Comparison of ENCODE assay signal across 19 cellular contexts in the genomic region with DNA sequence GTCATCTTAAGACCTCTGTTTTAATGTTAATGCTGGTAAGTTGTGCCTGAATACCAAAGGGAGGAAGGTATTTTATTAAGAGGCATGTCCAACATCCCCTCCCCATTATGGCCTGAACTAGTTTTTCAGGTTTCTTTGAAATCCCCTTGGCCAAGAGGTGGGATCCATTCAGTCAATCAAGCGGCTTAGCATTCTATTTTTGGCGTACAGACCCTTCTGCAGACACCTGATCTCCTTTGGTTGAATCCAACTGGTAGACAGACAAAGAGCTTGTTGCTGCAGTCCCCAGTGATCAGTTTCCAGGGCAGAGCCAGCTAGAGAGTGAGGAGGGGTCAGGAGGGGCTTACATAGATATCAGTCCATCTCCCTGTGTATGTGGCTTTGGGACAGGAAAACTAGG.
"Had no signal": no experiment of that assay in that cellular context is flagged by ENCODE, and none has a peak within 500 bp of the region (broad histone marks: within the 10 kb centered on the region; RNA-seq: fewer than 3 reads in every experiment).

No MANE protein-coding gene starts in this region.

- DNase-seq: activated CD4-positive, alpha-beta T cell treated with anti-CD3 and anti-CD28 coated beads, Interleukin-2, amount 10 ng/mL, durations not matched to agents 7 days and 5 days; activated CD4-positive, CD25-positive, alpha-beta regulatory T cell treated with anti-CD3 and anti-CD28 coated beads, Interleukin-2, amount 50 U/mL, for 72 hours; activated CD8-positive, alpha-beta T cell treated with anti-CD3 and anti-CD28 coated beads, Interleukin-2, amount 10 ng/mL, durations not matched to agents 7 days and 5 days; activated gamma-delta T cell treated with Interleukin-2 at 50 U/mL for 16 hours; anterior cingulate cortex; dermis blood vessel endothelial cell; effector memory CD4-positive, alpha-beta T cell; glutamatergic neuron; pancreas; psoas muscle; right cardiac atrium; stimulated activated CD4-positive, alpha-beta T cell treated with anti-CD3 and anti-CD28 coated beads, Interleukin-4, amount 100 ng/mL, for 24 hours; stimulated activated naive CD4-positive, alpha-beta T cell treated with Interleukin-2 at 50 U/mL for 16 hours; upper lobe of right lung had no signal

- H3K27ac ChIP-seq: hepatocyte, pancreas, psoas muscle, upper lobe of right lung, VCaP had no signal

- H3K27me3 ChIP-seq: pancreas had no signal

- H3K36me3 ChIP-seq: pancreas, upper lobe of right lung had no signal

- FAIRE-seq: frontal cortex, islet of Langerhans, pancreas had no signal

- H3K4me3 ChIP-seq: hepatocyte, pancreas, psoas muscle, upper lobe of right lung had no signal

- H3K9me3 ChIP-seq: pancreas, psoas muscle, upper lobe of right lung had no signal

- H3K4me1 ChIP-seq: pancreas, psoas muscle had no signal

- ATAC-seq: activated CD8-positive, alpha-beta T cell treated with anti-CD3 and anti-CD28 coated beads, Interleukin-2, amount 10 ng/mL, durations not matched to agents 7 days and 5 days; esophagus mucosa; pancreas; psoas muscle; right cardiac atrium; upper lobe of right lung had no signal
